Comparison of ENCODE assay signal across 1 cellular context in genomic region chr6:84027340-84028183, GRCh38.
TF ChIP-seq lines count a peak whose summit lies in the region.

No MANE protein-coding gene starts in this region.

TF ChIP-seq in HEK293, 187 proteins besides CTCF, POLR2A, EP300 and RAD21 (continued from another document):
- TF ChIP-seq AEBP2 (tag by site-specific recombination; IDR thresholded peaks at IDR 0.05; ENCODE audit: borderline replicate concordance): no peak
- TF ChIP-seq ZSCAN30 (tag by site-specific recombination; IDR thresholded peaks at IDR 0.05): peak; percentile 19; the same call in 1 of the 2 replicates
- no peak for TF ChIP-seq SP3 (tag by site-specific recombination; IDR thresholded peaks at IDR 0.05)
- TF ChIP-seq ZNF585B (tag by site-specific recombination; IDR thresholded peaks at IDR 0.05): no peak
- TF ChIP-seq ZNF18 (tag by site-specific recombination; IDR thresholded peaks at IDR 0.05): no peak
- no peak for TF ChIP-seq ZNF184 (tag by site-specific recombination; IDR thresholded peaks at IDR 0.05)
- no peak for TF ChIP-seq HOXA7 (CRISPR knock-in tag; IDR thresholded peaks at IDR 0.05; ENCODE audit: borderline replicate concordance)
TF ChIP-seq in HEK293: peak in this region for 14.
